ENCODE assay signal across 12 cellular contexts in the genomic region with DNA sequence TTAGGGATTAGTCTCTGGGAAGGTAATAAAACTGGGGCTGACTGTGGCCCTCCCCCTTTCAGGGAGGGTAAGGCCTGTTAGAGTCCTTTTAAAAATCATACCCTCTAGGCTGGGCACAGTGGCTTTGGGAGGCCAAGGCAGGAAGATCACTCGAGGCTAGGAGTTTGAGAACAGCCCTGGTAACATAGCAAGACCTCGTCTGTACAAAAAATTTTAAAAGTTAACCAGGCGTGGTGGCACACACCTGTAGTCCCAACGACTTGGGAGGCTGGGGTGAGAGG.
DNase-seq lines count a peak whose midpoint lies in the region; ATAC-seq, FAIRE-seq and TF ChIP-seq lines count a peak whose summit lies in the region.
"Had no signal": no experiment of that assay in that cellular context is flagged by ENCODE, and none has a peak within 500 bp of the region (broad histone marks: within the 10 kb centered on the region; RNA-seq: fewer than 3 reads in every experiment).

No MANE protein-coding gene starts in this region.

- in situ Hi-C loops in HepG2 (cut with HindIII; ENCODE audit: extremely low pct_ligation_motif_present, low pct_unique_long_range_greater_than_20kb), result loop anchor here (5.0 kb wide), 2 partner anchors 36 to 121 kb away; partner anchors contain the start of gene STPG4

- TF ChIP-seq EP300 in HepG2 (IDR thresholded peaks at IDR 0.05; ENCODE audit: low read depth in 2 of 2, low read length in 2 of 2), result no peak
- TF ChIP-seq EP300 in HepG2 (CRISPR knock-in tag; IDR thresholded peaks at IDR 0.05; ENCODE audit: borderline replicate concordance), result no peak

- peaks cover 94% of the 10 kb centered on the region for H3K4me1 ChIP-seq in HepG2 (ENCODE audit: insufficient read depth, low read length)
- peaks cover 4 to 68% (median 38%) of the 10 kb centered on the region in 4 donors for H3K4me1 ChIP-seq in right lobe of liver
- H3K4me1 ChIP-seq in muscle layer of colon (ENCODE audit: insufficient read depth, low read length), result peaks cover 85% of the 10 kb centered on the region
- peaks cover 74% of the 10 kb centered on the region for H3K4me1 ChIP-seq in upper lobe of right lung

- TF ChIP-seq RAD21 in HepG2 (CRISPR knock-in tag; IDR thresholded peaks at IDR 0.05), result no peak

- DNase-seq in HepG2 (ENCODE audit: low spot score) (no peak), right lobe of liver (no peak), upper lobe of right lung (no peak), NCI-H446 (lab: John Stamatoyannopoulos, UW) (no peak), CD1c-positive myeloid dendritic cell (ENCODE audit: extremely low spot score) (no peak)
- DNase-seq in activated naive CD8-positive, alpha-beta T cell treated with anti-CD3 and anti-CD28 coated beads, Interleukin-2, amount 10 ng/mL, durations not matched to agents 7 days and 5 days, result no peak
- DNase-seq: activated CD4-positive, alpha-beta T cell treated with anti-CD3 and anti-CD28 coated beads for 48 hours; kidney had no signal

- TF ChIP-seq CTCF in HepG2 (CRISPR knock-in tag; IDR thresholded peaks at IDR 0.05) (no peak), right lobe of liver (IDR thresholded peaks at IDR 0.05) (no peak), upper lobe of right lung (IDR thresholded peaks at IDR 0.05) (no peak)

- H3K27me3 ChIP-seq in HepG2 (ENCODE audit: control insufficient read depth in 1 of 2, insufficient read depth in 2 of 2, low read length in 2 of 2), result no peaks in the 10 kb centered on the region
- no peaks in the 10 kb centered on the region for H3K27me3 ChIP-seq in right lobe of liver
- H3K27me3 ChIP-seq in muscle layer of colon (ENCODE audit: control insufficient read depth in 1 of 2, insufficient read depth in 2 of 2, low read length in 2 of 2), result no peaks in the 10 kb centered on the region
- H3K27me3 ChIP-seq in upper lobe of right lung, result no peaks in the 10 kb centered on the region

- peak overlapping the region; percentile 54 for H3K27ac Mint-ChIP-seq in activated naive CD8-positive, alpha-beta T cell treated with anti-CD3 and anti-CD28 coated beads, Interleukin-2, amount 10 ng/mL, durations not matched to agents 7 days and 5 days

- CTCF ChIA-PET in HepG2 (lab: Yijun Ruan, JAX; ENCODE audit: low intra/inter-chr PET ratio, low total read pairs), result no interaction called here

- H3K4me2 ChIP-seq in HepG2 (ENCODE audit: low read depth, low read length), result peak overlapping the region; percentile 68

- H3K4me3 Mint-ChIP-seq in activated naive CD8-positive, alpha-beta T cell treated with anti-CD3 and anti-CD28 coated beads, Interleukin-2, amount 10 ng/mL, durations not matched to agents 7 days and 5 days, result no peak overlapping the region
- H3K4me3 Mint-ChIP-seq: neural crest cell had no signal

- H3K9me3 ChIP-seq in HepG2 (ENCODE audit: low read length) (no peaks in the 10 kb centered on the region), right lobe of liver (no peaks in the 10 kb centered on the region), muscle layer of colon (ENCODE audit: low read length) (no peaks in the 10 kb centered on the region), upper lobe of right lung (no peaks in the 10 kb centered on the region)

- H3K27ac ChIP-seq in HepG2 (ENCODE audit: extremely low read length, insufficient read depth, low read length), result peak overlapping the region; percentile 99
- no peak overlapping the region for H3K27ac ChIP-seq in right lobe of liver
- peak overlapping the region; percentile 90 for H3K27ac ChIP-seq in muscle layer of colon (ENCODE audit: low read depth, low read length)
- H3K27ac ChIP-seq in upper lobe of right lung, result peak overlapping the region; percentile 87
- H3K27ac ChIP-seq: C4-2B had no signal

- H4K20me1 ChIP-seq in HepG2 (ENCODE audit: insufficient read depth, low read length), result no peaks in the 10 kb centered on the region

- H3K79me2 ChIP-seq in HepG2 (ENCODE audit: insufficient read depth, low read length), result no peaks in the 10 kb centered on the region

- intact Hi-C loops in HepG2 (cut with micrococcal nuclease; ENCODE audit: unreplicated experiment), result no loop called here
- intact Hi-C loops in right lobe of liver (cut with DNase I), result no loop called here
- intact Hi-C loops in upper lobe of right lung (cut with DNase I), result no loop called here

- peaks cover 14% of the 10 kb centered on the region for H3K36me3 Mint-ChIP-seq in activated naive CD8-positive, alpha-beta T cell treated with anti-CD3 and anti-CD28 coated beads, Interleukin-2, amount 10 ng/mL, durations not matched to agents 7 days and 5 days

- peaks cover 17% of the 10 kb centered on the region for H3K4me1 Mint-ChIP-seq in activated naive CD8-positive, alpha-beta T cell treated with anti-CD3 and anti-CD28 coated beads, Interleukin-2, amount 10 ng/mL, durations not matched to agents 7 days and 5 days

- peaks cover 1 to 4% of the 10 kb centered on the region in 2 experiments; a peak in 4 of 5 replicates for H3K36me3 ChIP-seq in HepG2 (replicated peaks in 1 of 2; ENCODE audit: control insufficient read depth in 1 of 2, insufficient read depth in 2 of 2, low read length in 2 of 2)
- no peaks in the 10 kb centered on the region for H3K36me3 ChIP-seq in right lobe of liver
- H3K36me3 ChIP-seq in muscle layer of colon (ENCODE audit: insufficient read depth, low read length), result peaks cover 23% of the 10 kb centered on the region
- H3K36me3 ChIP-seq in upper lobe of right lung, result peaks cover 17% of the 10 kb centered on the region

- POLR2A ChIA-PET in HepG2 (lab: Yijun Ruan, JAX), result interaction anchor here (0.9 to 1.2 kb wide), 2 partner anchors 9 to 136 kb away, joined by 3 to 5 read pairs; no protein-coding TSS in a partner anchor
- POLR2A ChIA-PET in activated naive CD8-positive, alpha-beta T cell treated with anti-CD3 and anti-CD28 coated beads, Interleukin-2, amount 10 ng/mL, durations not matched to agents 7 days and 5 days (lab: Charles Lee), result no interaction called here

- H3K9ac ChIP-seq in HepG2 (ENCODE audit: insufficient read depth, low read depth, low read length) (peak overlapping the region; percentile 96), muscle layer of colon (ENCODE audit: low read length) (no peak overlapping the region)

- H3K9me3 Mint-ChIP-seq in activated naive CD8-positive, alpha-beta T cell treated with anti-CD3 and anti-CD28 coated beads, Interleukin-2, amount 10 ng/mL, durations not matched to agents 7 days and 5 days, result no peaks in the 10 kb centered on the region
- H3K9me3 Mint-ChIP-seq: neural crest cell had no signal

- H2AFZ ChIP-seq in HepG2 (ENCODE audit: low read length), result no peak overlapping the region

- ATAC-seq in HepG2 (no peak), right lobe of liver (no peak), upper lobe of right lung (no peak), GM21723 (IDR thresholded peaks at IDR 0.05; ENCODE audit: unreplicated experiment) (no peak)
- no peak for ATAC-seq in activated naive CD8-positive, alpha-beta T cell treated with anti-CD3 and anti-CD28 coated beads, Interleukin-2, amount 10 ng/mL, durations not matched to agents 7 days and 5 days (ENCODE audit: low read depth)

- no TSS peak for BruUV-seq in HepG2 (replicated peaks; lab: Mats Ljungman, UMichigan)

- WGBS in HepG2 (ENCODE audit: low lambda C conversion rate), result 77% methylated on average over 4 of the region's 4 CpGs
- no CpG with 5 or more reads among the region's 4 CpGs for WGBS in right lobe of liver (ENCODE audit: insufficient coverage, low coverage, low lambda C conversion rate, missing lambda C conversion rate)

- FAIRE-seq in HepG2 (lab: Jason Lieb, UNC), result no peak
- FAIRE-seq: kidney had no signal

- H3K27me3 Mint-ChIP-seq in activated naive CD8-positive, alpha-beta T cell treated with anti-CD3 and anti-CD28 coated beads, Interleukin-2, amount 10 ng/mL, durations not matched to agents 7 days and 5 days, result no peaks in the 10 kb centered on the region

- TF ChIP-seq POLR2A in HepG2 (IDR thresholded peaks at IDR 0.05; ENCODE audit: insufficient read depth in 1 of 2, low read depth in 2 of 2, low read length in 2 of 2) (no peak), right lobe of liver (IDR thresholded peaks at IDR 0.05) (no peak)

- H3K4me3 ChIP-seq in HepG2 (replicated peaks in 1 of 3; ENCODE audit: insufficient read depth in 1 of 3, low read depth in 2 of 3, low read length in 3 of 3) (no peak overlapping the region), right lobe of liver (no peak overlapping the region), muscle layer of colon (ENCODE audit: low read depth in 1 of 2, low read length in 2 of 2) (no peak overlapping the region), upper lobe of right lung (no peak overlapping the region)

TF ChIP-seq in HepG2, 621 proteins besides CTCF, POLR2A, EP300 and RAD21 (continues in another document):
- peak; percentile 82 for TF ChIP-seq ZMAT3 (CRISPR knock-in tag; conservative IDR thresholded peaks at IDR 0.05)
- 0 out of 2 replicates have a peak, but pooled peaks have one; percentile 20 for TF ChIP-seq PHF21A (CRISPR knock-in tag; IDR thresholded peaks at IDR 0.05)
- TF ChIP-seq, protein P1, sequence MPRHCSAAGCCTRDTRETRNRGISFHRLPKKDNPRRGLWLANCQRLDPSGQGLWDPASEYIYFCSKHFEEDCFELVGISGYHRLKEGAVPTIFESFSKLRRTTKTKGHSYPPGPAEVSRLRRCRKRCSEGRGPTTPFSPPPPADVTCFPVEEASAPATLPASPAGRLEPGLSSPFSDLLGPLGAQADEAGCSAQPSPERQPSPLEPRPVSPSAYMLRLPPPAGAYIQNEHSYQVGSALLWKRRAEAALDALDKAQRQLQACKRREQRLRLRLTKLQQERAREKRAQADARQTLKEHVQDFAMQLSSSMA (CRISPR knock-in tag; IDR thresholded peaks at IDR 0.05), result 0 out of 2 replicates have a peak, but pooled peaks have one; percentile 32
- no peak for TF ChIP-seq SOX6 (IDR thresholded peaks at IDR 0.05)
- no peak for TF ChIP-seq SOX6 (CRISPR knock-in tag; IDR thresholded peaks at IDR 0.05)
- TF ChIP-seq ZNF33B (CRISPR knock-in tag; IDR thresholded peaks at IDR 0.05), result 0 out of 2 replicates have a peak, but pooled peaks have one; percentile 1
- 0 out of 2 replicates have a peak, but pooled peaks have one; percentile 17 for TF ChIP-seq ZNF772 (CRISPR knock-in tag; IDR thresholded peaks at IDR 0.05)
- TF ChIP-seq NR1H2 (CRISPR knock-in tag; IDR thresholded peaks at IDR 0.05; ENCODE audit: borderline replicate concordance, low read depth), result no peak
- TF ChIP-seq, protein P2, sequence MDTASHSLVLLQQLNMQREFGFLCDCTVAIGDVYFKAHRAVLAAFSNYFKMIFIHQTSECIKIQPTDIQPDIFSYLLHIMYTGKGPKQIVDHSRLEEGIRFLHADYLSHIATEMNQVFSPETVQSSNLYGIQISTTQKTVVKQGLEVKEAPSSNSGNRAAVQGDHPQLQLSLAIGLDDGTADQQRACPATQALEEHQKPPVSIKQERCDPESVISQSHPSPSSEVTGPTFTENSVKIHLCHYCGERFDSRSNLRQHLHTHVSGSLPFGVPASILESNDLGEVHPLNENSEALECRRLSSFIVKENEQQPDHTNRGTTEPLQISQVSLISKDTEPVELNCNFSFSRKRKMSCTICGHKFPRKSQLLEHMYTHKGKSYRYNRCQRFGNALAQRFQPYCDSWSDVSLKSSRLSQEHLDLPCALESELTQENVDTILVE (CRISPR knock-in tag; IDR thresholded peaks at IDR 0.05), result no peak
- no peak for TF ChIP-seq ZNF766 (CRISPR knock-in tag; IDR thresholded peaks at IDR 0.05; ENCODE audit: borderline replicate concordance)
- TF ChIP-seq ZNF792 (CRISPR knock-in tag; IDR thresholded peaks at IDR 0.05), result 0 out of 2 replicates have a peak, but pooled peaks have one; percentile 5

Comparison
In these comparisons a context has a peak if more than half of its experiments do, and no peak if none do; other contexts are left out.
1. H3K27ac ChIP-seq: peak in HepG2 (single experiment), muscle layer of colon (single experiment) and upper lobe of right lung (single experiment); none in right lobe of liver (0 of 3).